In genomic region chr20:46010491-46011405, GRCh38 we compare ENCODE assay signal across 11 cellular contexts. TPM values are rescaled to one million over a fixed set of nuclear protein-coding genes. Genes with fewer than 3 reads are reported as not detected.
DNase-seq lines count a peak whose midpoint lies in the region; ATAC-seq, FAIRE-seq and TF ChIP-seq lines count a peak whose summit lies in the region.
"Had no signal": no experiment of that assay in that cellular context is flagged by ENCODE, and none has a peak within 500 bp of the region (broad histone marks: within the 10 kb centered on the region; RNA-seq: fewer than 3 reads in every experiment).

No MANE protein-coding gene starts in this region.

- TF ChIP-seq RAD21 in HepG2 (CRISPR knock-in tag; IDR thresholded peaks at IDR 0.05) = no peak

- in situ Hi-C loops in HepG2 (cut with HindIII; ENCODE audit: extremely low pct_ligation_motif_present, low pct_unique_long_range_greater_than_20kb) = no loop called here

- H4K20me1 ChIP-seq in HepG2 (ENCODE audit: insufficient read depth, low read length) = peaks cover 7% of the 10 kb centered on the region; the same call in 1 of the 2 replicates

- no peaks in the 10 kb centered on the region for H3K79me2 ChIP-seq in HepG2 (ENCODE audit: insufficient read depth, low read length)

- DNase-seq in activated CD4-positive, alpha-beta T cell treated with anti-CD3 and anti-CD28 coated beads for 36 hours = peak; percentile 70
- no peak for DNase-seq in activated CD4-positive, alpha-beta T cell treated with anti-CD3 and anti-CD28 coated beads for 1 hour
- peak; percentile 48 to 51 for DNase-seq in activated T-cell treated with anti-CD3 and anti-CD28 coated beads, Interleukin-2, amount 50 U/mL, for 72 hours
- DNase-seq in HepG2 (ENCODE audit: low spot score) (no peak), upper lobe of left lung (peak; percentile 44 to 84), NCI-H2171 treated with DMSO at 0.1 percent for 48 hours (lab: John Stamatoyannopoulos, UW) (no peak), SK-N-DZ (ENCODE audit: low spot score) (no peak), A172 (ENCODE audit: low spot score) (no peak)
- DNase-seq: pancreas had no signal

- peak overlapping the region; percentile 4 for H3K4me3 Mint-ChIP-seq in activated CD4-positive, alpha-beta T cell treated with anti-CD3 and anti-CD28 coated beads for 36 hours
- H3K4me3 Mint-ChIP-seq in activated T-cell treated with anti-CD3 and anti-CD28 coated beads, Interleukin-2, amount 50 U/mL, for 72 hours = peak overlapping the region; percentile 43 to 70

- POLR2A ChIA-PET in activated CD4-positive, alpha-beta T cell treated with anti-CD3 and anti-CD28 coated beads for 36 hours (lab: Charles Lee) = interaction anchor here (0.7 kb wide), 1 partner anchor 40 kb away, joined by 3 read pairs; no protein-coding TSS in a partner anchor
- POLR2A ChIA-PET in HepG2 (lab: Yijun Ruan, JAX) = no interaction called here

- BruUV-seq in HepG2 (replicated peaks; lab: Mats Ljungman, UMichigan) = no TSS peak

- H3K4me2 ChIP-seq in HepG2 (ENCODE audit: low read depth, low read length) = peak overlapping the region; percentile 8; the same call in 1 of the 2 replicates

- H3K27me3 ChIP-seq in HepG2 (ENCODE audit: control insufficient read depth in 1 of 2, insufficient read depth in 2 of 2, low read length in 2 of 2) = peaks cover 32 to 78% of the 10 kb centered on the region in 2 experiments; a peak in 4 of 5 replicates
- peaks cover 0 to 33% (median 18%) of the 10 kb centered on the region in 4 donors for H3K27me3 ChIP-seq in upper lobe of left lung

- FAIRE-seq in HepG2 (lab: Jason Lieb, UNC) = no peak
- FAIRE-seq: pancreas had no signal

- TF ChIP-seq POLR2A in HepG2 (IDR thresholded peaks at IDR 0.05; ENCODE audit: insufficient read depth in 1 of 2, low read depth in 2 of 2, low read length in 2 of 2) = no peak
- TF ChIP-seq POLR2A in upper lobe of left lung (IDR thresholded peaks at IDR 0.05) = no peak

- H3K4me3 ChIP-seq in HepG2 (replicated peaks in 1 of 3; ENCODE audit: insufficient read depth in 1 of 3, low read depth in 2 of 3, low read length in 3 of 3) (no peak overlapping the region), upper lobe of left lung (peak overlapping the region in 3 of 4 donors; percentile 2 to 25 (median 17))

- TF ChIP-seq CTCF in HepG2 (CRISPR knock-in tag; IDR thresholded peaks at IDR 0.05) = no peak
- no peak for TF ChIP-seq CTCF in upper lobe of left lung (IDR thresholded peaks at IDR 0.05)

- 38% methylated on average over 74 of the region's 74 CpGs for WGBS in HepG2 (ENCODE audit: low lambda C conversion rate)
- 11 to 14% methylated on average over 52 to 74 of the region's 74 CpGs for WGBS in upper lobe of left lung, 2 donors

- H3K9me3 ChIP-seq in HepG2 (ENCODE audit: low read length) = no peaks in the 10 kb centered on the region
- no peaks in the 10 kb centered on the region for H3K9me3 ChIP-seq in upper lobe of left lung
- H3K9me3 ChIP-seq: pancreas had no signal

- H3K36me3 Mint-ChIP-seq in activated CD4-positive, alpha-beta T cell treated with anti-CD3 and anti-CD28 coated beads for 36 hours (ENCODE audit: low read depth) = no peaks in the 10 kb centered on the region
- H3K36me3 Mint-ChIP-seq in activated T-cell treated with anti-CD3 and anti-CD28 coated beads, Interleukin-2, amount 50 U/mL, for 72 hours (ENCODE audit: insufficient read depth in 2 of 2) = peaks cover 0 to 2% of the 10 kb centered on the region in 2 donors

- H3K36me3 ChIP-seq in HepG2 (replicated peaks in 1 of 2; ENCODE audit: control insufficient read depth in 1 of 2, insufficient read depth in 2 of 2, low read length in 2 of 2) (no peaks in the 10 kb centered on the region), upper lobe of left lung (no peaks in the 10 kb centered on the region)
- H3K36me3 ChIP-seq: pancreas had no signal

- no peak overlapping the region for H3K9ac ChIP-seq in HepG2 (ENCODE audit: insufficient read depth, low read depth, low read length)

- TF ChIP-seq EP300 in HepG2 (IDR thresholded peaks at IDR 0.05; ENCODE audit: low read depth in 2 of 2, low read length in 2 of 2) = no peak
- no peak for TF ChIP-seq EP300 in HepG2 (CRISPR knock-in tag; IDR thresholded peaks at IDR 0.05; ENCODE audit: borderline replicate concordance)
- TF ChIP-seq EP300 in upper lobe of left lung (IDR thresholded peaks at IDR 0.05) = no peak

- no peaks in the 10 kb centered on the region for H3K9me3 Mint-ChIP-seq in activated CD4-positive, alpha-beta T cell treated with anti-CD3 and anti-CD28 coated beads for 36 hours (ENCODE audit: low read depth)
- H3K9me3 Mint-ChIP-seq in activated T-cell treated with anti-CD3 and anti-CD28 coated beads, Interleukin-2, amount 50 U/mL, for 72 hours = no peaks in the 10 kb centered on the region

- peaks cover 31% of the 10 kb centered on the region for H3K4me1 ChIP-seq in HepG2 (ENCODE audit: insufficient read depth, low read length)
- H3K4me1 ChIP-seq in upper lobe of left lung = peaks cover 12 to 42% (median 27%) of the 10 kb centered on the region in 4 donors
- H3K4me1 ChIP-seq: pancreas had no signal

- H2AFZ ChIP-seq in HepG2 (ENCODE audit: low read length) = no peak overlapping the region

- CTCF ChIA-PET in activated CD4-positive, alpha-beta T cell treated with anti-CD3 and anti-CD28 coated beads for 36 hours (lab: Charles Lee) = interaction anchor here (1.0 to 4.7 kb wide), 2 partner anchors 11 to 24 kb away, joined by 3 to 51 read pairs; no protein-coding TSS in a partner anchor
- CTCF ChIA-PET in HepG2 (lab: Yijun Ruan, JAX; ENCODE audit: low intra/inter-chr PET ratio, low total read pairs) = no interaction called here

- ATAC-seq in activated CD4-positive, alpha-beta T cell treated with anti-CD3 and anti-CD28 coated beads for 36 hours = peak; percentile 40
- ATAC-seq in activated T-cell treated with anti-CD3 and anti-CD28 coated beads, Interleukin-2, amount 50 U/mL, for 72 hours (replicated peaks in 1 of 2) = peak; percentile 29 to 50
- ATAC-seq in HepG2 = no peak; the same call in 2 of the 3 replicates
- ATAC-seq in upper lobe of left lung (ENCODE audit: low FRiP score in 2 of 2) = peak; percentile 47 to 51

- peaks cover 73% of the 10 kb centered on the region for H3K4me1 Mint-ChIP-seq in activated CD4-positive, alpha-beta T cell treated with anti-CD3 and anti-CD28 coated beads for 36 hours
- H3K4me1 Mint-ChIP-seq in activated T-cell treated with anti-CD3 and anti-CD28 coated beads, Interleukin-2, amount 50 U/mL, for 72 hours (ENCODE audit: low read depth) = peaks cover 63% of the 10 kb centered on the region

- H3K27me3 Mint-ChIP-seq in activated CD4-positive, alpha-beta T cell treated with anti-CD3 and anti-CD28 coated beads for 36 hours = peaks cover 56% of the 10 kb centered on the region
- H3K27me3 Mint-ChIP-seq in activated T-cell treated with anti-CD3 and anti-CD28 coated beads, Interleukin-2, amount 50 U/mL, for 72 hours (ENCODE audit: low read depth) = peaks cover 71% of the 10 kb centered on the region

- intact Hi-C loops in activated CD4-positive, alpha-beta T cell treated with anti-CD3 and anti-CD28 coated beads for 36 hours (cut with DNase I, micrococcal nuclease) = loop anchor here (1.0 to 5.0 kb wide), 6 partner anchors 10 to 677 kb away; partner anchors contain the start of genes TP53RK (in 1 of the 2) and ZNF335 (in 1 of the 2)
- intact Hi-C loops in HepG2 (cut with micrococcal nuclease; ENCODE audit: unreplicated experiment) = loop anchor here (5.0 kb wide), 1 partner anchor 38 kb away; the partner anchor contains the start of gene ZNF335

- no peak overlapping the region for H3K27ac Mint-ChIP-seq in activated CD4-positive, alpha-beta T cell treated with anti-CD3 and anti-CD28 coated beads for 36 hours
- H3K27ac Mint-ChIP-seq in activated T-cell treated with anti-CD3 and anti-CD28 coated beads, Interleukin-2, amount 50 U/mL, for 72 hours = no peak overlapping the region

- H3K27ac ChIP-seq in HepG2 (ENCODE audit: extremely low read length, insufficient read depth, low read length) (no peak overlapping the region), upper lobe of left lung (peak overlapping the region in 3 of 4 donors; percentile 40 to 68 (median 64))
- H3K27ac ChIP-seq: pancreas had no signal

RNA-seq across cellular contexts. Expression of gene MMP9, which starts 2.0 kb away (rescaled TPM):
- not detected for total RNA-seq in activated CD4-positive, alpha-beta T cell treated with anti-CD3 and anti-CD28 coated beads for 36 hours
- under 1 TPM in 1 of 2 donors, not detected in 1; 0.14 TPM for total RNA-seq in activated T-cell treated with anti-CD3 and anti-CD28 coated beads, Interleukin-2, amount 50 U/mL, for 72 hours
- total RNA-seq in HepG2 (2016; rRNA removed; fragmentation: Illumina TruSeq; extraction: Trizol) (not detected in 2 replicates), upper lobe of left lung (10 to 100 TPM in 4 of 6 donors, 1 to 10 TPM in 2; 4.2 to 20.8 (median 14.2) TPM)
- total RNA-seq in HepG2 (2016; cell fraction: cytosol; rRNA removed; fragmentation: Illumina TruSeq; extraction: Trizol; ENCODE audit: low read depth) = not detected in 2 replicates
- 0.06 TPM in 1 of 2 replicates, not detected in the other for total RNA-seq in HepG2 (2016; cell fraction: insoluble cytoplasmic fraction; rRNA removed; fragmentation: Illumina TruSeq; extraction: Trizol)
- not detected in 2 replicates for total RNA-seq in HepG2 (2016; cell fraction: membrane; rRNA removed; fragmentation: Illumina TruSeq; extraction: Trizol)
- not detected in 2 replicates for total RNA-seq in HepG2 (2016; cell fraction: nucleus; rRNA removed; fragmentation: Illumina TruSeq; extraction: Trizol)
- polyA plus RNA-seq in HepG2 (2011; rRNA removed) = 0.03 TPM in 1 of 2 replicates, not detected in the other
- polyA plus RNA-seq in HepG2 (2011; cell fraction: cytosol; rRNA removed) = 0.04 TPM in 1 of 2 replicates, not detected in the other
- not detected in 2 replicates for polyA plus RNA-seq in HepG2 (2011; cell fraction: nucleus; rRNA removed)
- not detected in 2 replicates for polyA plus RNA-seq in HepG2 (2012)
- polyA plus RNA-seq in HepG2 (2016; cell fraction: cytosol; fragmentation: Illumina TruSeq; extraction: Trizol; ENCODE audit: low read depth) = not detected in 2 replicates
- not detected in 2 replicates for polyA plus RNA-seq in HepG2 (2016; cell fraction: insoluble cytoplasmic fraction; fragmentation: Illumina TruSeq; extraction: Trizol; ENCODE audit: low read depth)
- polyA plus RNA-seq in HepG2 (2016; cell fraction: membrane; fragmentation: Illumina TruSeq; extraction: Trizol; ENCODE audit: low read depth) = not detected in 2 replicates
- polyA plus RNA-seq in HepG2 (2016; cell fraction: nucleus; fragmentation: Illumina TruSeq; extraction: Trizol; ENCODE audit: insufficient read depth, low read depth) = not detected in 2 replicates
- not detected in 2 replicates for polyA minus RNA-seq in HepG2 (2011; rRNA and poly(A)+ RNA removed; ENCODE audit: low replicate concordance)
- polyA minus RNA-seq in HepG2 (2011; cell fraction: cytosol; rRNA and poly(A)+ RNA removed) = not detected in 2 replicates
- not detected in 2 replicates for polyA minus RNA-seq in HepG2 (2011; cell fraction: nucleus; rRNA and poly(A)+ RNA removed)
- 0.26 TPM in 1 of 2 replicates, not detected in the other for polyA plus RNA-seq in SK-N-DZ (2014; cell fraction: cytosol; rRNA removed)
- polyA plus RNA-seq in SK-N-DZ (2014; cell fraction: nucleus; rRNA removed) = not detected in 2 replicates
- total RNA-seq in A172 (2014; rRNA removed; shearing (Covaris generic)) = 0.26 and 0.71 TPM in 2 replicates

RNA-seq across cellular contexts. Expression of gene SLC12A5, which starts 18.3 kb away (rescaled TPM):
- under 1 TPM; 0.49 to 0.73 TPM for total RNA-seq in activated CD4-positive, alpha-beta T cell treated with anti-CD3 and anti-CD28 coated beads for 36 hours
- 1 to 10 TPM; 1.2 to 3.2 TPM for total RNA-seq in activated T-cell treated with anti-CD3 and anti-CD28 coated beads, Interleukin-2, amount 50 U/mL, for 72 hours
- total RNA-seq in HepG2 (2016; rRNA removed; fragmentation: Illumina TruSeq; extraction: Trizol) (5.3 and 5.4 TPM in 2 replicates), upper lobe of left lung (1 to 10 TPM in 1 of 6 donors, under 1 TPM in 1, not detected in 4; 0.69 to 1.3 TPM)
- 2.8 and 4.0 TPM in 2 replicates for total RNA-seq in HepG2 (2016; cell fraction: cytosol; rRNA removed; fragmentation: Illumina TruSeq; extraction: Trizol; ENCODE audit: low read depth)
- 4.2 and 4.4 TPM in 2 replicates for total RNA-seq in HepG2 (2016; cell fraction: insoluble cytoplasmic fraction; rRNA removed; fragmentation: Illumina TruSeq; extraction: Trizol)
- total RNA-seq in HepG2 (2016; cell fraction: membrane; rRNA removed; fragmentation: Illumina TruSeq; extraction: Trizol) = 3.5 and 4.1 TPM in 2 replicates
- 3.0 and 3.9 TPM in 2 replicates for total RNA-seq in HepG2 (2016; cell fraction: nucleus; rRNA removed; fragmentation: Illumina TruSeq; extraction: Trizol)
- 4.3 and 5.6 TPM in 2 replicates for polyA plus RNA-seq in HepG2 (2011; rRNA removed)
- polyA plus RNA-seq in HepG2 (2011; cell fraction: cytosol; rRNA removed) = 4.5 and 6.3 TPM in 2 replicates
- 6.0 and 6.2 TPM in 2 replicates for polyA plus RNA-seq in HepG2 (2011; cell fraction: nucleus; rRNA removed)
- 12.9 and 15.9 TPM in 2 replicates for polyA plus RNA-seq in HepG2 (2012)
- polyA plus RNA-seq in HepG2 (2016; cell fraction: cytosol; fragmentation: Illumina TruSeq; extraction: Trizol; ENCODE audit: low read depth) = 27.8 and 30.6 TPM in 2 replicates
- 18.0 and 19.7 TPM in 2 replicates for polyA plus RNA-seq in HepG2 (2016; cell fraction: insoluble cytoplasmic fraction; fragmentation: Illumina TruSeq; extraction: Trizol; ENCODE audit: low read depth)
- 33.5 and 42.8 TPM in 2 replicates for polyA plus RNA-seq in HepG2 (2016; cell fraction: membrane; fragmentation: Illumina TruSeq; extraction: Trizol; ENCODE audit: low read depth)
- polyA plus RNA-seq in HepG2 (2016; cell fraction: nucleus; fragmentation: Illumina TruSeq; extraction: Trizol; ENCODE audit: insufficient read depth, low read depth) = 14.1 and 18.5 TPM in 2 replicates
- polyA minus RNA-seq in HepG2 (2011; rRNA and poly(A)+ RNA removed; ENCODE audit: low replicate concordance) = 2.3 and 2.5 TPM in 2 replicates
- polyA minus RNA-seq in HepG2 (2011; cell fraction: cytosol; rRNA and poly(A)+ RNA removed) = 1.7 and 1.8 TPM in 2 replicates
- 3.5 and 3.7 TPM in 2 replicates for polyA minus RNA-seq in HepG2 (2011; cell fraction: nucleus; rRNA and poly(A)+ RNA removed)
- 0.52 and 0.55 TPM in 2 replicates for polyA plus RNA-seq in SK-N-DZ (2014; cell fraction: cytosol; rRNA removed)
- 4.7 and 9.5 TPM in 2 replicates for polyA plus RNA-seq in SK-N-DZ (2014; cell fraction: nucleus; rRNA removed)
- total RNA-seq in A172 (2014; rRNA removed; shearing (Covaris generic)) = 0.90 and 3.4 TPM in 2 replicates
- total RNA-seq: epithelial cell of proximal tubule, ureter had no signal

RNA-seq across cellular contexts. Expression of gene ZNF335, which starts 38.7 kb away (rescaled TPM):
- 10 to 100 TPM; 27.4 to 28.9 TPM for total RNA-seq in activated CD4-positive, alpha-beta T cell treated with anti-CD3 and anti-CD28 coated beads for 36 hours
- 10 to 100 TPM; 28.4 to 29.8 TPM for total RNA-seq in activated T-cell treated with anti-CD3 and anti-CD28 coated beads, Interleukin-2, amount 50 U/mL, for 72 hours
- 6.0 and 13.7 TPM in 2 replicates for total RNA-seq in HepG2 (2016; rRNA removed; fragmentation: Illumina TruSeq; extraction: Trizol)
- total RNA-seq in HepG2 (2016; cell fraction: cytosol; rRNA removed; fragmentation: Illumina TruSeq; extraction: Trizol; ENCODE audit: low read depth) = 4.5 and 4.7 TPM in 2 replicates
- total RNA-seq in HepG2 (2016; cell fraction: insoluble cytoplasmic fraction; rRNA removed; fragmentation: Illumina TruSeq; extraction: Trizol) = 5.0 and 12.7 TPM in 2 replicates
- total RNA-seq in HepG2 (2016; cell fraction: membrane; rRNA removed; fragmentation: Illumina TruSeq; extraction: Trizol) = 6.7 and 7.0 TPM in 2 replicates
- total RNA-seq in HepG2 (2016; cell fraction: nucleus; rRNA removed; fragmentation: Illumina TruSeq; extraction: Trizol) = 18.8 and 22.0 TPM in 2 replicates
- 9.7 and 12.3 TPM in 2 replicates for polyA plus RNA-seq in HepG2 (2011; rRNA removed)
- polyA plus RNA-seq in HepG2 (2011; cell fraction: cytosol; rRNA removed) = 3.3 and 4.6 TPM in 2 replicates
- polyA plus RNA-seq in HepG2 (2011; cell fraction: nucleus; rRNA removed) = 62.4 and 81.3 TPM in 2 replicates
- polyA plus RNA-seq in HepG2 (2012) = 5.7 and 8.0 TPM in 2 replicates
- 1.5 TPM in 2 replicates for polyA plus RNA-seq in HepG2 (2016; cell fraction: cytosol; fragmentation: Illumina TruSeq; extraction: Trizol; ENCODE audit: low read depth)
- 5.1 and 7.0 TPM in 2 replicates for polyA plus RNA-seq in HepG2 (2016; cell fraction: insoluble cytoplasmic fraction; fragmentation: Illumina TruSeq; extraction: Trizol; ENCODE audit: low read depth)
- 2.9 and 3.1 TPM in 2 replicates for polyA plus RNA-seq in HepG2 (2016; cell fraction: membrane; fragmentation: Illumina TruSeq; extraction: Trizol; ENCODE audit: low read depth)
- 40.5 and 45.7 TPM in 2 replicates for polyA plus RNA-seq in HepG2 (2016; cell fraction: nucleus; fragmentation: Illumina TruSeq; extraction: Trizol; ENCODE audit: insufficient read depth, low read depth)
- polyA minus RNA-seq in HepG2 (2011; rRNA and poly(A)+ RNA removed; ENCODE audit: low replicate concordance) = 32.3 and 35.8 TPM in 2 replicates
- 3.4 and 4.0 TPM in 2 replicates for polyA minus RNA-seq in HepG2 (2011; cell fraction: cytosol; rRNA and poly(A)+ RNA removed)
- 42.4 and 45.0 TPM in 2 replicates for polyA minus RNA-seq in HepG2 (2011; cell fraction: nucleus; rRNA and poly(A)+ RNA removed)
- total RNA-seq in upper lobe of left lung = 10 to 100 TPM; 17.4 to 41.9 (median 23.0) TPM
- 14.4 and 15.1 TPM in 2 replicates for polyA plus RNA-seq in SK-N-DZ (2014; cell fraction: cytosol; rRNA removed)
- polyA plus RNA-seq in SK-N-DZ (2014; cell fraction: nucleus; rRNA removed) = 33.7 and 53.1 TPM in 2 replicates
- total RNA-seq in A172 (2014; rRNA removed; shearing (Covaris generic)) = 11.3 and 11.5 TPM in 2 replicates

Comparison
In these comparisons a context has a peak if more than half of its experiments do, and no peak if none do; other contexts are left out.
1. DNase-seq: peak in activated CD4-positive, alpha-beta T cell treated with anti-CD3 and anti-CD28 coated beads for 36 hours (single experiment), activated T-cell treated with anti-CD3 and anti-CD28 coated beads, Interleukin-2, amount 50 U/mL, for 72 hours (2 of 2) and upper lobe of left lung (2 of 2); none in activated CD4-positive, alpha-beta T cell treated with anti-CD3 and anti-CD28 coated beads for 1 hour (single experiment), HepG2 (single experiment), NCI-H2171 treated with DMSO at 0.1 percent for 48 hours (single experiment), SK-N-DZ (single experiment) and A172 (single experiment).
2. H3K4me3 ChIP-seq: peak in upper lobe of left lung (3 of 4); none in HepG2 (0 of 3).